1 cellular context compared by ENCODE assay signal in genomic region chr4:40669504-40669903, GRCh38.
TF ChIP-seq lines count a peak whose summit lies in the region.

No MANE protein-coding gene starts in this region.

TF ChIP-seq in GM12878, 131 proteins besides CTCF, POLR2A, EP300 and RAD21:
- peak; percentile 82 for TF ChIP-seq RELA (IDR thresholded peaks at IDR 0.05; ENCODE audit: borderline replicate concordance, partially characterized antibody)
- peak; percentile 57 for TF ChIP-seq MEF2B (IDR thresholded peaks at IDR 0.05; ENCODE audit: partially characterized antibody, poor library complexity, severe bottlenecking)
- TF ChIP-seq CUX1 (IDR thresholded peaks at IDR 0.05; ENCODE audit: insufficient replicate concordance, low read depth, low read length): peak; percentile 78
- peak; percentile 52; the same call in 1 of the 2 replicates for TF ChIP-seq ZNF592 (IDR thresholded peaks at IDR 0.05)
- peak; percentile 3; the same call in 1 of the 2 replicates for TF ChIP-seq JUNB (IDR thresholded peaks at IDR 0.05)
- no peak for TF ChIP-seq RBBP5 (conservative IDR thresholded peaks at IDR 0.05)
- no peak for TF ChIP-seq ASH2L (IDR thresholded peaks at IDR 0.05; ENCODE audit: borderline replicate concordance, low read depth)
- TF ChIP-seq POLR2AphosphoS5 (IDR thresholded peaks at IDR 0.05; ENCODE audit: low read length): no peak
- TF ChIP-seq CBFB (IDR thresholded peaks at IDR 0.05; ENCODE audit: low read depth): no peak
- 0 out of 3 replicates have a peak, but pooled peaks of 1 of the 2 experiments have one; percentile 19 for TF ChIP-seq EGR1 (IDR thresholded peaks at IDR 0.05; ENCODE audit: borderline replicate concordance in 1 of 2, low read depth in 2 of 2, low read length in 2 of 2)
- TF ChIP-seq DPF2 (IDR thresholded peaks at IDR 0.05): peak; percentile 83
- peak; percentile 47; the same call in 1 of the 2 replicates for TF ChIP-seq ZNF217 (IDR thresholded peaks at IDR 0.05)
- TF ChIP-seq IKZF2 (IDR thresholded peaks at IDR 0.05): peak; percentile 31 to 37; a peak in 2 of 4 replicates
- TF ChIP-seq CREB1 (IDR thresholded peaks at IDR 0.05; ENCODE audit: low read depth): no peak
- peak; percentile 27; the same call in 1 of the 2 replicates for TF ChIP-seq RUNX3 (IDR thresholded peaks at IDR 0.05; ENCODE audit: low read length)
- TF ChIP-seq RELB (IDR thresholded peaks at IDR 0.05; ENCODE audit: low read depth): peak; percentile 78
- no peak for TF ChIP-seq YBX1 (IDR thresholded peaks at IDR 0.05)
- no peak for TF ChIP-seq FOS (IDR thresholded peaks at IDR 0.05; ENCODE audit: borderline replicate concordance, extremely low read depth, insufficient read length)
- TF ChIP-seq ZNF384 (IDR thresholded peaks at IDR 0.05; ENCODE audit: borderline replicate concordance, low read depth, low read length): no peak
- peak; percentile 85 for TF ChIP-seq ZNF687 (IDR thresholded peaks at IDR 0.05)
- peak in 1 of 2 experiments; percentile 25; a peak in 1 of 4 replicates for TF ChIP-seq BHLHE40 (IDR thresholded peaks at IDR 0.05; ENCODE audit: borderline replicate concordance in 1 of 2, low read depth in 2 of 2, low read length in 1 of 2)
- peak; percentile 73 for TF ChIP-seq GATAD2B (conservative IDR thresholded peaks at IDR 0.05; ENCODE audit: low read depth)
- TF ChIP-seq HCFC1 (IDR thresholded peaks at IDR 0.05; ENCODE audit: low read length): no peak
- peak; percentile 62; the same call in 1 of the 2 replicates for TF ChIP-seq NFIC (IDR thresholded peaks at IDR 0.05; ENCODE audit: low read depth, low read length)
- 0 out of 2 replicates have a peak, but pooled peaks have one; percentile 30 for TF ChIP-seq TCF12 (IDR thresholded peaks at IDR 0.05; ENCODE audit: low read depth, low read length)
- TF ChIP-seq MAX (IDR thresholded peaks at IDR 0.05; ENCODE audit: low read depth, low read length): no peak
- 0 out of 2 replicates have a peak, but pooled peaks have one; percentile 11 for TF ChIP-seq NBN (IDR thresholded peaks at IDR 0.05)
- peak; percentile 49; the same call in 1 of the 2 replicates for TF ChIP-seq CREM (IDR thresholded peaks at IDR 0.05; ENCODE audit: low read depth)
- TF ChIP-seq ATF7 (IDR thresholded peaks at IDR 0.05; ENCODE audit: low read depth): no peak
- peak; percentile 28; the same call in 1 of the 2 replicates for TF ChIP-seq FOXM1 (IDR thresholded peaks at IDR 0.05; ENCODE audit: low read depth, low read length)
- peak; percentile 55; the same call in 1 of the 2 replicates for TF ChIP-seq BCL11A (IDR thresholded peaks at IDR 0.05; ENCODE audit: low read depth, low read length)
- peak; percentile 50 for TF ChIP-seq IKZF1 (conservative IDR thresholded peaks at IDR 0.05)
- TF ChIP-seq SMARCA5 (IDR thresholded peaks at IDR 0.05): peak; percentile 18; the same call in 1 of the 2 replicates
- no peak; the same call in 2 of the 3 replicates for TF ChIP-seq POU2F2 (IDR thresholded peaks at IDR 0.05; ENCODE audit: borderline replicate concordance, low read depth, low read length)
- TF ChIP-seq ATF3 (IDR thresholded peaks at IDR 0.05; ENCODE audit: borderline replicate concordance, extremely low read depth, low read depth, low read length): no peak
- peak; percentile 46 for TF ChIP-seq MTA2 (IDR thresholded peaks at IDR 0.05; ENCODE audit: low read depth)
- TF ChIP-seq EED (IDR thresholded peaks at IDR 0.05; ENCODE audit: low read depth): peak; percentile 62; the same call in 1 of the 2 replicates
- TF ChIP-seq SKIL (IDR thresholded peaks at IDR 0.05; ENCODE audit: low read depth, poor library complexity, severe bottlenecking): peak; percentile 29
- peak; percentile 74; the same call in 1 of the 2 replicates for TF ChIP-seq PKNOX1 (IDR thresholded peaks at IDR 0.05)
